Comparison of ENCODE assay signal across 7 cellular contexts in genomic region chr18:48896875-48897511, GRCh38. TPM values are rescaled to one million over a fixed set of nuclear protein-coding genes. Genes with fewer than 3 reads are reported as not detected.
DNase-seq lines count a peak whose midpoint lies in the region; ATAC-seq and TF ChIP-seq lines count a peak whose summit lies in the region.

No MANE protein-coding gene starts in this region.

- no peak for DNase-seq in T-helper 17 cell
- peak in 1 of 2 donors; percentile 52 for DNase-seq in cardiac muscle cell (ENCODE audit: low read depth in 1 of 2, low spot score in 1 of 2)
- DNase-seq in sigmoid colon = peak; percentile 76
- no peak for DNase-seq in D341Med (ENCODE audit: low spot score)
- no peak for DNase-seq in amniotic stem cell (lab: John Stamatoyannopoulos, UW)

- TF ChIP-seq CTCF in cardiac muscle cell (IDR thresholded peaks at IDR 0.05; ENCODE audit: low read depth, low read length) (peak; percentile 4), sigmoid colon (IDR thresholded peaks at IDR 0.05) (no peak)

- H3K36me3 ChIP-seq in cardiac muscle cell = no peaks in the 10 kb centered on the region
- no peaks in the 10 kb centered on the region for H3K36me3 ChIP-seq in sigmoid colon

- ATAC-seq in GM18505 (IDR thresholded peaks at IDR 0.05; ENCODE audit: unreplicated experiment) (peak; percentile 63), HG02981 (IDR thresholded peaks at IDR 0.05; ENCODE audit: unreplicated experiment) (peak; percentile 73), T-helper 17 cell (peak; percentile 76)

- no peaks in the 10 kb centered on the region for H3K27me3 ChIP-seq in cardiac muscle cell
- no peaks in the 10 kb centered on the region for H3K27me3 ChIP-seq in sigmoid colon

- H3K9me3 ChIP-seq in T-helper 17 cell (ENCODE audit: control insufficient read depth, low read length, poor library complexity, severe bottlenecking) (no peaks in the 10 kb centered on the region), cardiac muscle cell (ENCODE audit: low read depth) (no peaks in the 10 kb centered on the region), sigmoid colon (no peaks in the 10 kb centered on the region)

- H3K27ac ChIP-seq in cardiac muscle cell = peak overlapping the region; percentile 50
- H3K27ac ChIP-seq in sigmoid colon = peak overlapping the region in 1 of 4 donors; percentile 25

- WGBS in sigmoid colon, 2 donors = 73 to 90% methylated on average over 9 of the region's 9 CpGs

- H3K4me1 Mint-ChIP-seq in T-helper 17 cell = peaks cover 14% of the 10 kb centered on the region

- peak overlapping the region; percentile 73 for H3K27ac Mint-ChIP-seq in T-helper 17 cell

- H3K4me3 ChIP-seq in cardiac muscle cell (no peak overlapping the region), sigmoid colon (no peak overlapping the region)

- no peaks in the 10 kb centered on the region for H3K27me3 Mint-ChIP-seq in T-helper 17 cell

- H3K36me3 Mint-ChIP-seq in T-helper 17 cell (ENCODE audit: low read depth) = no peaks in the 10 kb centered on the region

- no peak overlapping the region for H3K4me3 Mint-ChIP-seq in T-helper 17 cell

- intact Hi-C loops in sigmoid colon (cut with DNase I) = no loop called here

- no peak for TF ChIP-seq EP300 in sigmoid colon (IDR thresholded peaks at IDR 0.05)

- no peak for TF ChIP-seq POLR2A in GM18505 (IDR thresholded peaks at IDR 0.05; ENCODE audit: borderline replicate concordance, extremely low read depth, insufficient read depth, insufficient read length)
- TF ChIP-seq POLR2A in sigmoid colon (IDR thresholded peaks at IDR 0.05) = no peak

- H3K4me1 ChIP-seq in cardiac muscle cell (ENCODE audit: low read depth) (peaks cover 9% of the 10 kb centered on the region), sigmoid colon (peaks cover 0 to 21% (median 10%) of the 10 kb centered on the region in 4 donors)

RNA-seq across cellular contexts. Expression of gene SMAD7, which starts 53.8 kb away (rescaled TPM):
- total RNA-seq in T-helper 17 cell (100 to 1,000 TPM; 161 to 181 TPM), cardiac muscle cell (93.1 and 129 TPM in 2 replicates), sigmoid colon (10 to 100 TPM; 13.2 to 29.1 (median 21.5) TPM)
- polyA plus RNA-seq in cardiac muscle cell (60.1 and 80.8 TPM in 2 replicates), sigmoid colon (10 to 100 TPM; 16.8 to 19.0 (median 18.3) TPM)
